ENCODE assay signal across 8 cellular contexts in genomic region chr5:10632110-10632903, GRCh38.
DNase-seq lines count a peak whose midpoint lies in the region; ATAC-seq and TF ChIP-seq lines count a peak whose summit lies in the region.

No MANE protein-coding gene starts in this region.

- H3K27me3 ChIP-seq in GM23338 (ENCODE audit: insufficient read depth) (no peaks in the 10 kb centered on the region), mammary epithelial cell (ENCODE audit: insufficient read depth, low read length) (no peaks in the 10 kb centered on the region)

- H3K4me1 Mint-ChIP-seq in GM23338 = peaks cover 50% of the 10 kb centered on the region
- peaks cover 77% of the 10 kb centered on the region for H3K4me1 Mint-ChIP-seq in activated naive CD8-positive, alpha-beta T cell treated with anti-CD3 and anti-CD28 coated beads for 36 hours

- no peak overlapping the region for H3K4me3 Mint-ChIP-seq in GM23338
- H3K4me3 Mint-ChIP-seq in activated naive CD8-positive, alpha-beta T cell treated with anti-CD3 and anti-CD28 coated beads for 36 hours = peak overlapping the region; percentile 19

- H3K4me1 ChIP-seq in GM23338 (ENCODE audit: insufficient read depth) = peaks cover 24% of the 10 kb centered on the region
- peaks cover 20% of the 10 kb centered on the region for H3K4me1 ChIP-seq in mammary epithelial cell (ENCODE audit: insufficient read depth, low read length)

- H4K20me1 ChIP-seq in GM23338 (replicated peaks; ENCODE audit: insufficient read depth) (no peaks in the 10 kb centered on the region), mammary epithelial cell (ENCODE audit: insufficient read depth, low read length) (no peaks in the 10 kb centered on the region)

- intact Hi-C loops in mammary epithelial cell (cut with micrococcal nuclease) = loop anchor here (10.0 kb wide), 1 partner anchor 552 kb away; no protein-coding TSS in a partner anchor

- H3K9me3 Mint-ChIP-seq in GM23338 = no peaks in the 10 kb centered on the region; the same call in none of the 3 replicates
- peaks cover 9% of the 10 kb centered on the region for H3K9me3 Mint-ChIP-seq in activated naive CD8-positive, alpha-beta T cell treated with anti-CD3 and anti-CD28 coated beads for 36 hours

- CTCF ChIA-PET in mammary epithelial cell (lab: Charles Lee; ENCODE audit: low non-redundant PET) = no interaction called here

- H3K27ac Mint-ChIP-seq in GM23338 = peak overlapping the region; percentile 34; the same call in 1 of the 2 replicates
- H3K27ac Mint-ChIP-seq in activated naive CD8-positive, alpha-beta T cell treated with anti-CD3 and anti-CD28 coated beads for 36 hours = peak overlapping the region; percentile 89

- H3K27ac ChIP-seq in GM23338 (ENCODE audit: low read depth) = no peak overlapping the region
- no peak overlapping the region for H3K27ac ChIP-seq in mammary epithelial cell (ENCODE audit: insufficient read depth, low read depth, low read length)

- H3K9me2 ChIP-seq in GM23338 (ENCODE audit: insufficient read depth) = 0 out of 2 replicates have a peak, but pooled peaks cover 2% of the 10 kb centered on the region

- H3K4me3 ChIP-seq in GM23338 = no peak overlapping the region
- H3K4me3 ChIP-seq in mammary epithelial cell (replicated peaks in 1 of 3; ENCODE audit: insufficient read depth in 1 of 3, low read depth in 2 of 3, low read length in 3 of 3) = no peak overlapping the region

- ATAC-seq in GM18505 (IDR thresholded peaks at IDR 0.05; ENCODE audit: unreplicated experiment) = peak; percentile 38
- no peak for ATAC-seq in GM23338

- TF ChIP-seq CTCF in GM23338 (conservative IDR thresholded peaks at IDR 0.05; ENCODE audit: low read depth in 2 of 2) (no peak), mammary epithelial cell (conservative IDR thresholded peaks at IDR 0.05 in 1 of 2, IDR thresholded peaks at IDR 0.05 in 1 of 2; ENCODE audit: extremely low read depth in 1 of 2, insufficient read depth in 1 of 2, low read depth in 1 of 2, low read length in 2 of 2) (no peak)

- H3K36me3 Mint-ChIP-seq in GM23338 (ENCODE audit: low read depth) = no peaks in the 10 kb centered on the region; the same call in 2 of the 3 replicates
- peaks cover 22% of the 10 kb centered on the region for H3K36me3 Mint-ChIP-seq in activated naive CD8-positive, alpha-beta T cell treated with anti-CD3 and anti-CD28 coated beads for 36 hours

- H3K4me2 ChIP-seq in GM23338 (no peak overlapping the region), mammary epithelial cell (ENCODE audit: insufficient read depth, low read depth, low read length) (no peak overlapping the region)

- DNase-seq in GM23338 (ENCODE audit: low spot score) = no peak
- DNase-seq in LHCN-M2 (ENCODE audit: low read depth) = peak; percentile 36
- peak; percentile 60 for DNase-seq in activated naive CD8-positive, alpha-beta T cell treated with anti-CD3 and anti-CD28 coated beads for 36 hours
- peak; percentile 12 to 36 for DNase-seq in stimulated activated CD4-positive, alpha-beta T cell treated with anti-CD3 and anti-CD28 coated beads, Interleukin-4, amount 100 ng/mL, for 4 hours
- DNase-seq in RKO (ENCODE audit: low spot score) = no peak
- DNase-seq in NCI-H524 treated with DMSO at 0.1 percent for 48 hours (lab: John Stamatoyannopoulos, UW) = no peak
- no peak for DNase-seq in mammary epithelial cell

- no peak overlapping the region for H3K9ac ChIP-seq in mammary epithelial cell (ENCODE audit: insufficient read depth, low read length)

- no peaks in the 10 kb centered on the region for H3K36me3 ChIP-seq in GM23338 (ENCODE audit: insufficient read depth)
- H3K36me3 ChIP-seq in mammary epithelial cell (ENCODE audit: insufficient read depth, low read length) = no peaks in the 10 kb centered on the region

- peak; percentile 66 for TF ChIP-seq POLR2A in GM18505 (IDR thresholded peaks at IDR 0.05; ENCODE audit: borderline replicate concordance, extremely low read depth, insufficient read depth, insufficient read length)

- no peak overlapping the region for H2AFZ ChIP-seq in GM23338
- H2AFZ ChIP-seq in mammary epithelial cell (ENCODE audit: low read depth, low read length) = no peak overlapping the region

- peaks cover 10% of the 10 kb centered on the region for H3K9me3 ChIP-seq in mammary epithelial cell (replicated peaks; ENCODE audit: insufficient read depth, low read length)

- BruUV-seq in mammary epithelial cell (replicated peaks; lab: Mats Ljungman, UMichigan) = no TSS peak

- in situ Hi-C loops in mammary epithelial cell (cut with MboI; ENCODE audit: low sequenced_read_pairs in 2 of 2) = no loop called here

- dilution Hi-C loops in mammary epithelial cell (cut with HindIII; ENCODE audit: low sequenced_read_pairs) = no loop called here

- WGBS in mammary epithelial cell (ENCODE audit: low coverage, missing lambda C conversion rate) = 81% methylated on average over 18 of the region's 23 CpGs

- H3F3A ChIP-seq in GM23338 (replicated peaks; ENCODE audit: low read depth) = 0 out of 2 replicates have a peak, but pooled peaks cover 11% of the 10 kb centered on the region

- peaks cover 31% of the 10 kb centered on the region for H3K27me3 Mint-ChIP-seq in GM23338 (ENCODE audit: insufficient read depth, low read depth, poor library complexity)
- H3K27me3 Mint-ChIP-seq in activated naive CD8-positive, alpha-beta T cell treated with anti-CD3 and anti-CD28 coated beads for 36 hours = peaks cover 11% of the 10 kb centered on the region

- no peaks in the 10 kb centered on the region for H3K79me2 ChIP-seq in GM23338 (replicated peaks; ENCODE audit: insufficient read depth)
- no peaks in the 10 kb centered on the region for H3K79me2 ChIP-seq in mammary epithelial cell (ENCODE audit: insufficient read depth, low read length)

TF ChIP-seq in GM23338, 12 proteins besides CTCF, POLR2A, EP300 and RAD21 (continues in another document):
- TF ChIP-seq EZH2 (IDR thresholded peaks at IDR 0.05; ENCODE audit: low read depth, unreplicated experiment) (no peak), ZNF331 (CRISPR knock-in tag; IDR thresholded peaks at IDR 0.05; ENCODE audit: low read depth) (no peak), JUNB (IDR thresholded peaks at IDR 0.05; ENCODE audit: unreplicated experiment) (no peak), ETS1 (IDR thresholded peaks at IDR 0.05) (no peak), STAT1 (IDR thresholded peaks at IDR 0.05; ENCODE audit: unreplicated experiment) (no peak), ZNF114 (CRISPR knock-in tag; IDR thresholded peaks at IDR 0.05) (no peak), CREB1 (CRISPR knock-in tag; IDR thresholded peaks at IDR 0.05; ENCODE audit: low read depth) (no peak), NANOG (IDR thresholded peaks at IDR 0.05; ENCODE audit: borderline replicate concordance) (no peak), REST (IDR thresholded peaks at IDR 0.05; ENCODE audit: unreplicated experiment) (no peak)

Comparison
In these comparisons a context has a peak if more than half of its experiments do, and no peak if none do; other contexts are left out.
1. DNase-seq: peak in LHCN-M2 (single experiment), activated naive CD8-positive, alpha-beta T cell treated with anti-CD3 and anti-CD28 coated beads for 36 hours (single experiment) and stimulated activated CD4-positive, alpha-beta T cell treated with anti-CD3 and anti-CD28 coated beads, Interleukin-4, amount 100 ng/mL, for 4 hours (2 of 2); none in GM23338 (single experiment), RKO (single experiment), NCI-H524 treated with DMSO at 0.1 percent for 48 hours (single experiment) and mammary epithelial cell (single experiment).